Comparison of ENCODE assay signal across 8 cellular contexts in genomic region chr1:120142512-120143263, GRCh38. TPM values are rescaled to one million over a fixed set of nuclear protein-coding genes. Genes with fewer than 3 reads are reported as not detected.
DNase-seq lines count a peak whose midpoint lies in the region; ATAC-seq and TF ChIP-seq lines count a peak whose summit lies in the region.
"Not testable (repeated sequence)": the region's sequence is repeated elsewhere in the genome, so short reads cannot be mapped to it uniquely, and the experiment has no call there.

No MANE protein-coding gene starts in this region.

- intact Hi-C loops in psoas muscle (cut with DNase I) = not testable (repeated sequence)

- peaks cover 30% of the 10 kb centered on the region for H3K4me1 Mint-ChIP-seq in stimulated activated naive CD8-positive, alpha-beta T cell treated with anti-CD3 and anti-CD28 coated beads, Interleukin-15, Interleukin-2, amounts not matched to agents 100 ng/mL and 50 ng/mL, for 24 hours (ENCODE audit: low read depth)

- 54 to 71% (median 55%) methylated on average over 10 to 12 of the region's 14 CpGs for WGBS in psoas muscle, 3 donors

- ATAC-seq in GM21737 (IDR thresholded peaks at IDR 0.05; ENCODE audit: unreplicated experiment) = peak; percentile 98
- peak; percentile 98 for ATAC-seq in HG03521 (IDR thresholded peaks at IDR 0.05; ENCODE audit: unreplicated experiment)
- ATAC-seq in psoas muscle = peak; percentile 24 to 48 (median 44)

- H3K36me3 Mint-ChIP-seq in stimulated activated naive CD8-positive, alpha-beta T cell treated with anti-CD3 and anti-CD28 coated beads, Interleukin-15, Interleukin-2, amounts not matched to agents 100 ng/mL and 50 ng/mL, for 24 hours (ENCODE audit: low read depth) = not testable (repeated sequence)

- TF ChIP-seq CTCF in GM12864 (IDR thresholded peaks at IDR 0.05; ENCODE audit: low read depth, low read length, missing control alignments); fibroblast of the aortic adventitia (IDR thresholded peaks at IDR 0.05; ENCODE audit: insufficient read depth, low read length); psoas muscle (IDR thresholded peaks at IDR 0.05): not testable (repeated sequence)

- H3K27ac ChIP-seq in psoas muscle = not testable (repeated sequence)

- H3K4me3 Mint-ChIP-seq in stimulated activated naive CD8-positive, alpha-beta T cell treated with anti-CD3 and anti-CD28 coated beads, Interleukin-15, Interleukin-2, amounts not matched to agents 100 ng/mL and 50 ng/mL, for 24 hours = peak overlapping the region; percentile 47

- H3K27me3 Mint-ChIP-seq in stimulated activated naive CD8-positive, alpha-beta T cell treated with anti-CD3 and anti-CD28 coated beads, Interleukin-15, Interleukin-2, amounts not matched to agents 100 ng/mL and 50 ng/mL, for 24 hours = not testable (repeated sequence)

- not testable (repeated sequence) for H3K9me3 ChIP-seq in psoas muscle

- H3K4me1 ChIP-seq in psoas muscle = not testable (repeated sequence)

- not testable (repeated sequence) for H3K36me3 ChIP-seq in psoas muscle (ENCODE audit: insufficient read depth in 1 of 2, low read depth in 1 of 2)

- not testable (repeated sequence) for H3K27me3 ChIP-seq in psoas muscle (ENCODE audit: insufficient read depth in 3 of 3, low read length in 2 of 3)

- DNase-seq in GM12864 (ENCODE audit: low read depth) (peak; percentile 69), T-helper 1 cell (peak; percentile 10 to 90 (median 24)), activated T-helper 1 cell treated with Interleukin-2 at 50 U/mL for 16 hours (ENCODE audit: low read depth) (peak; percentile 28), fibroblast of the aortic adventitia (ENCODE audit: low read depth) (peak; percentile 70)
- not testable (repeated sequence) for DNase-seq in psoas muscle

- not testable (repeated sequence) for H3K9me3 Mint-ChIP-seq in stimulated activated naive CD8-positive, alpha-beta T cell treated with anti-CD3 and anti-CD28 coated beads, Interleukin-15, Interleukin-2, amounts not matched to agents 100 ng/mL and 50 ng/mL, for 24 hours

- peak overlapping the region; percentile 36 for H3K27ac Mint-ChIP-seq in stimulated activated naive CD8-positive, alpha-beta T cell treated with anti-CD3 and anti-CD28 coated beads, Interleukin-15, Interleukin-2, amounts not matched to agents 100 ng/mL and 50 ng/mL, for 24 hours

- not testable (repeated sequence) for H3K4me3 ChIP-seq in GM12864 (ENCODE audit: low read depth, low read length); psoas muscle
- H3K4me3 ChIP-seq in fibroblast of the aortic adventitia (ENCODE audit: low read depth, low read length) = peak overlapping the region; percentile 25

RNA-seq across cellular contexts. Expression of gene SEC22B, which starts 33.6 kb away (rescaled TPM):
- total RNA-seq in fibroblast of the aortic adventitia (ENCODE audit: low replicate concordance) (23.5 and 70.3 TPM in 2 replicates), psoas muscle (10 to 100 TPM; 14.7 to 24.4 (median 24.1) TPM)
- 10 to 100 TPM; 14.2 to 26.9 (median 20.6) TPM for polyA plus RNA-seq in psoas muscle

Comparison
In these comparisons a context has a peak if more than half of its experiments do, and no peak if none do; other contexts are left out.
1. ATAC-seq: peak in every context shown above with its lines; median percentile 98 in GM21737; 98 in HG03521; 44 in psoas muscle.